In genomic region chr5:149942199-149942598, GRCh38 we compare ENCODE assay signal across 32 cellular contexts. TPM values are rescaled to one million over a fixed set of nuclear protein-coding genes. Genes with fewer than 3 reads are reported as not detected.
DNase-seq lines count a peak whose midpoint lies in the region; FAIRE-seq and TF ChIP-seq lines count a peak whose summit lies in the region.
"Had no signal": no experiment of that assay in that cellular context is flagged by ENCODE, and none has a peak within 500 bp of the region (broad histone marks: within the 10 kb centered on the region; RNA-seq: fewer than 3 reads in every experiment).

No MANE protein-coding gene starts in this region.

- H3K4me3 ChIP-seq in esophagus squamous epithelium (no peak overlapping the region), SK-N-SH (ENCODE audit: low read depth in 2 of 2, low read length in 1 of 2) (no peak overlapping the region), small intestine (ENCODE audit: low read depth in 1 of 2, low read length in 2 of 2) (no peak overlapping the region)
- H3K4me3 ChIP-seq: ascending aorta, coronary artery, PC-9, stomach, tibial artery had no signal

- no peaks in the 10 kb centered on the region for H3K79me2 ChIP-seq in SK-N-SH (ENCODE audit: insufficient read depth)

- peaks cover 4% of the 10 kb centered on the region for H3K27me3 Mint-ChIP-seq in type B pancreatic cell

- H3K9me3 Mint-ChIP-seq in type B pancreatic cell = no peaks in the 10 kb centered on the region
- H3K9me3 Mint-ChIP-seq: activated T-cell treated with anti-CD3 and anti-CD28 coated beads, Interleukin-2, amount 50 U/mL, for 72 hours; CD4-positive, CD25-positive, alpha-beta regulatory T cell; memory B cell had no signal

- POLR2A ChIA-PET in RWPE1 (lab: Yijun Ruan, JAX; ENCODE audit: low non-redundant PET) (no interaction called here), SK-N-SH (lab: Yijun Ruan, JAX) (no interaction called here)

- no peak overlapping the region for H3K4me2 ChIP-seq in SK-N-SH
- H3K4me2 ChIP-seq: PC-9 had no signal

- H3K9me2 ChIP-seq in SK-N-SH = no peaks in the 10 kb centered on the region

- H3K9me3 ChIP-seq in esophagus squamous epithelium (no peaks in the 10 kb centered on the region), SK-N-SH (no peaks in the 10 kb centered on the region), small intestine (ENCODE audit: control insufficient read depth, low read depth) (no peaks in the 10 kb centered on the region)
- H3K9me3 ChIP-seq: ascending aorta, stomach, tibial artery had no signal

- no peaks in the 10 kb centered on the region for H3K36me3 ChIP-seq in esophagus squamous epithelium
- no peaks in the 10 kb centered on the region for H3K36me3 ChIP-seq in SK-N-SH (replicated peaks in 1 of 2; ENCODE audit: control insufficient read depth in 1 of 2, insufficient read depth in 2 of 2, low read length in 1 of 2)
- no peaks in the 10 kb centered on the region for H3K36me3 ChIP-seq in small intestine (ENCODE audit: control insufficient read depth in 2 of 2, insufficient read depth in 2 of 2, low read length in 2 of 2)
- H3K36me3 ChIP-seq: ascending aorta, stomach, tibial artery had no signal

- TF ChIP-seq POLR2A in esophagus squamous epithelium (IDR thresholded peaks at IDR 0.05) = no peak

- no peak for TF ChIP-seq RAD21 in SK-N-SH (IDR thresholded peaks at IDR 0.05; ENCODE audit: low read length)

- no peak for FAIRE-seq in small intestine (lab: Jason Lieb, UNC)
- FAIRE-seq: islet of Langerhans had no signal

- no peaks in the 10 kb centered on the region for H4K20me1 ChIP-seq in SK-N-SH (ENCODE audit: insufficient read depth)

- H3K4me1 ChIP-seq in esophagus squamous epithelium (peaks cover 18 to 94% (median 37%) of the 10 kb centered on the region in 3 donors), SK-N-SH (ENCODE audit: control insufficient read depth in 1 of 2, insufficient read depth in 2 of 2, low read depth in 1 of 2, low read length in 1 of 2) (peaks cover 5 to 27% of the 10 kb centered on the region in 2 experiments), small intestine (ENCODE audit: control insufficient read depth in 2 of 2, insufficient read depth in 1 of 2, low read depth in 1 of 2, low read length in 1 of 2) (no peaks in the 10 kb centered on the region)

- TF ChIP-seq EP300 in SK-N-SH (IDR thresholded peaks at IDR 0.05; ENCODE audit: borderline replicate concordance in 1 of 2, low read depth in 1 of 2, low read length in 1 of 2) = no peak

- H3K27ac ChIP-seq in RWPE1 = peak overlapping the region; percentile 85
- H3K27ac ChIP-seq in esophagus squamous epithelium = peak overlapping the region; percentile 5 to 57 (median 39)
- H3K27ac ChIP-seq in SK-N-SH (ENCODE audit: low read depth in 2 of 2, low read length in 1 of 2) = no peak overlapping the region
- no peak overlapping the region for H3K27ac ChIP-seq in small intestine (ENCODE audit: low read depth in 1 of 2, low read length in 1 of 2)
- H3K27ac ChIP-seq: ascending aorta, coronary artery, PC-9, stomach, tibial artery had no signal

- peaks cover 49% of the 10 kb centered on the region for H3K4me1 Mint-ChIP-seq in type B pancreatic cell (ENCODE audit: unreplicated experiment)
- H3K4me1 Mint-ChIP-seq: CD4-positive, CD25-positive, alpha-beta regulatory T cell; memory B cell had no signal

- 94 to 100% methylated on average over 2 of the region's 2 CpGs for WGBS in esophagus squamous epithelium, 2 donors
- 92% methylated on average over 2 of the region's 2 CpGs for WGBS in SK-N-SH (ENCODE audit: low lambda C conversion rate)
- 89 to 92% (median 91%) methylated on average over 2 of the region's 2 CpGs for WGBS in small intestine, 3 donors

- H3K4me3 Mint-ChIP-seq in type B pancreatic cell = no peak overlapping the region
- H3K4me3 Mint-ChIP-seq: activated CD8-positive, alpha-beta memory T cell treated with anti-CD3 and anti-CD28 coated beads, Interleukin-2, amount 10 ng/mL, durations not matched to agents 7 days and 5 days; activated T-cell treated with anti-CD3 and anti-CD28 coated beads, Interleukin-2, amount 50 U/mL, for 72 hours; CD4-positive, CD25-positive, alpha-beta regulatory T cell; memory B cell had no signal

- DNase-seq in NCI-H82 (lab: John Stamatoyannopoulos, UW) (peak; percentile 29), NCI-H82 treated with DMSO at 0.1 percent for 48 hours (lab: John Stamatoyannopoulos, UW; ENCODE audit: unreplicated experiment) (no peak), RWPE1 (ENCODE audit: low spot score) (no peak), esophagus squamous epithelium (lab: John Stamatoyannopoulos, UW) (no peak), type B pancreatic cell (ENCODE audit: extremely low spot score, unreplicated experiment) (no peak), T1000 (lab: John Stamatoyannopoulos, UW) (no peak), SK-N-SH (no peak), small intestine (no peak)
- DNase-seq: 8988T; activated CD4-positive, alpha-beta T cell treated with anti-CD3 and anti-CD28 coated beads, Interleukin-2, amount 50 U/mL, for 1 hour; activated CD8-positive, alpha-beta memory T cell treated with anti-CD3 and anti-CD28 coated beads, Interleukin-2, amount 10 ng/mL, durations not matched to agents 7 days and 5 days; activated T-cell treated with anti-CD3 and anti-CD28 coated beads, Interleukin-2, amount 50 U/mL, for 72 hours; CD4-positive, CD25-positive, alpha-beta regulatory T cell; effector memory CD4-positive, alpha-beta T cell; erythroblast; Karpas-422; NCI-H1417; NCI-H2029; NCI-H526; PC-9; posterior cingulate gyrus; SHP77; stimulated activated CD4-positive, alpha-beta T cell treated with anti-CD3 and anti-CD28 coated beads, Interleukin-4, amount 100 ng/mL, for 1 hour; stomach; tibial artery had no signal

- H2AFZ ChIP-seq in SK-N-SH (ENCODE audit: low read depth) = no peak overlapping the region
- H2AFZ ChIP-seq: PC-9 had no signal

- TF ChIP-seq CTCF in RWPE1 (conservative IDR thresholded peaks at IDR 0.05; ENCODE audit: low read depth) (no peak), esophagus squamous epithelium (IDR thresholded peaks at IDR 0.05) (peak in 2 of 6 experiments; percentile 9 to 12), type B pancreatic cell (conservative IDR thresholded peaks at IDR 0.05) (peak; percentile 25), SK-N-SH (IDR thresholded peaks at IDR 0.05) (no peak)

- no peaks in the 10 kb centered on the region for H3K27me3 ChIP-seq in esophagus squamous epithelium
- no peaks in the 10 kb centered on the region for H3K27me3 ChIP-seq in SK-N-SH (ENCODE audit: insufficient read depth)
- H3K27me3 ChIP-seq in small intestine (ENCODE audit: control insufficient read depth in 2 of 2, insufficient read depth in 2 of 2, low read length in 2 of 2) = no peaks in the 10 kb centered on the region
- H3K27me3 ChIP-seq: ascending aorta, stomach, tibial artery had no signal

- H3K9ac ChIP-seq in SK-N-SH = no peak overlapping the region

- peak overlapping the region; percentile 68 for H3K27ac Mint-ChIP-seq in type B pancreatic cell
- H3K27ac Mint-ChIP-seq: activated CD8-positive, alpha-beta memory T cell treated with anti-CD3 and anti-CD28 coated beads, Interleukin-2, amount 10 ng/mL, durations not matched to agents 7 days and 5 days; activated T-cell treated with anti-CD3 and anti-CD28 coated beads, Interleukin-2, amount 50 U/mL, for 72 hours; CD4-positive, CD25-positive, alpha-beta regulatory T cell; memory B cell had no signal

- no peaks in the 10 kb centered on the region for H3K36me3 Mint-ChIP-seq in type B pancreatic cell
- H3K36me3 Mint-ChIP-seq: activated CD8-positive, alpha-beta memory T cell treated with anti-CD3 and anti-CD28 coated beads, Interleukin-2, amount 10 ng/mL, durations not matched to agents 7 days and 5 days; CD4-positive, CD25-positive, alpha-beta regulatory T cell; memory B cell had no signal

- H3F3A ChIP-seq in SK-N-SH (replicated peaks; ENCODE audit: insufficient read depth) = peaks cover 22% of the 10 kb centered on the region

- intact Hi-C loops in esophagus squamous epithelium (cut with DNase I) = no loop called here

- CTCF ChIA-PET in RWPE1 (lab: Yijun Ruan, JAX) = no interaction called here
- CTCF ChIA-PET in SK-N-SH (lab: Yijun Ruan, JAX) = no interaction called here

TF ChIP-seq in SK-N-SH, 30 proteins besides CTCF, POLR2A, EP300 and RAD21 (continues in another document):
- TF ChIP-seq SMC3 (IDR thresholded peaks at IDR 0.05; ENCODE audit: low read depth, low read length) (no peak), MEF2A (IDR thresholded peaks at IDR 0.05; ENCODE audit: borderline replicate concordance, low read depth) (no peak)

RNA-seq across cellular contexts. Expression of gene PDE6A, which starts 2.4 kb away (rescaled TPM):
- total RNA-seq in esophagus squamous epithelium (1 to 10 TPM in 2 of 4 donors, under 1 TPM in 2; 0.04 to 3.8 (median 2.2) TPM), type B pancreatic cell (ENCODE audit: low replicate concordance) (not detected in 2 replicates)
- polyA plus RNA-seq in SK-N-SH (2012; rRNA removed) (0.05 and 0.06 TPM in 2 replicates), small intestine (under 1 TPM in 1 of 3 donors, not detected in 2; 0.03 TPM)
- 0.06 and 0.07 TPM in 2 replicates for polyA plus RNA-seq in SK-N-SH (2012; cell fraction: cytosol; rRNA removed)
- polyA plus RNA-seq in SK-N-SH (2012; cell fraction: nucleus; rRNA removed) = 0.11 and 0.14 TPM in 2 replicates
- total RNA-seq: activated CD8-positive, alpha-beta memory T cell treated with anti-CD3 and anti-CD28 coated beads, Interleukin-2, amount 10 ng/mL, durations not matched to agents 7 days and 5 days; ascending aorta; CD4-positive, CD25-positive, alpha-beta regulatory T cell; left lobe of liver; sciatic nerve; T-helper 2 cell treated with Interferon-gamma antibody and Interleukin-4, amounts not matched to agents 100 ng/mL and 5 ng/mL, for 36 hours had no signal
- polyA plus RNA-seq: CD4-positive, CD25-positive, alpha-beta regulatory T cell had no signal

RNA-seq across cellular contexts. Expression of gene SLC26A2, which starts 18.4 kb away (rescaled TPM):
- total RNA-seq in esophagus squamous epithelium (10 to 100 TPM in 3 of 4 donors, 1 to 10 TPM in 1; 6.3 to 46.3 (median 29.6) TPM), type B pancreatic cell (ENCODE audit: low replicate concordance) (7.8 and 17.4 TPM in 2 replicates)
- polyA plus RNA-seq in SK-N-SH (2012; rRNA removed) (1.3 and 1.9 TPM in 2 replicates), small intestine (1 to 10 TPM; 2.7 to 5.6 (median 5.3) TPM)
- polyA plus RNA-seq in SK-N-SH (2012; cell fraction: cytosol; rRNA removed) = 2.0 TPM in 2 replicates
- 0.89 and 1.7 TPM in 2 replicates for polyA plus RNA-seq in SK-N-SH (2012; cell fraction: nucleus; rRNA removed)

RNA-seq across cellular contexts. Expression of gene TIGD6, which starts 58.3 kb away (rescaled TPM):
- total RNA-seq in esophagus squamous epithelium (1 to 10 TPM; 1.1 to 4.0 (median 1.4) TPM), type B pancreatic cell (ENCODE audit: low replicate concordance) (4.9 and 5.5 TPM in 2 replicates)
- polyA plus RNA-seq in SK-N-SH (2012; rRNA removed) (4.7 and 4.8 TPM in 2 replicates), small intestine (1 to 10 TPM; 1.6 to 3.4 (median 2.7) TPM)
- polyA plus RNA-seq in SK-N-SH (2012; cell fraction: cytosol; rRNA removed) = 4.2 and 4.7 TPM in 2 replicates
- 4.2 and 6.3 TPM in 2 replicates for polyA plus RNA-seq in SK-N-SH (2012; cell fraction: nucleus; rRNA removed)

RNA-seq across cellular contexts. Expression of gene HMGXB3, which starts 58.3 kb away (rescaled TPM):
- 10 to 100 TPM; 12.4 to 26.3 (median 20.5) TPM for total RNA-seq in esophagus squamous epithelium
- 36.3 and 40.5 TPM in 2 replicates for total RNA-seq in type B pancreatic cell (ENCODE audit: low replicate concordance)
- polyA plus RNA-seq in SK-N-SH (2012; rRNA removed) = 28.8 and 39.9 TPM in 2 replicates
- 21.3 and 23.0 TPM in 2 replicates for polyA plus RNA-seq in SK-N-SH (2012; cell fraction: cytosol; rRNA removed)
- 80.4 and 109 TPM in 2 replicates for polyA plus RNA-seq in SK-N-SH (2012; cell fraction: nucleus; rRNA removed)
- 10 to 100 TPM in 2 of 3 donors, 1 to 10 TPM in 1; 8.1 to 15.2 (median 11.6) TPM for polyA plus RNA-seq in small intestine

Comparison
In these comparisons a context has a peak if more than half of its experiments do, and no peak if none do; other contexts are left out.
1. H3K27ac ChIP-seq: peak in RWPE1 (single experiment) and esophagus squamous epithelium (4 of 4); none in SK-N-SH (0 of 2) and small intestine (0 of 2).